ENCODE assay signal across 9 cellular contexts in genomic region chr4:76896731-76897521, GRCh38. TPM values are rescaled to one million over a fixed set of nuclear protein-coding genes. Genes with fewer than 3 reads are reported as not detected.
DNase-seq lines count a peak whose midpoint lies in the region; ATAC-seq and TF ChIP-seq lines count a peak whose summit lies in the region.
"Had no signal": no experiment of that assay in that cellular context is flagged by ENCODE, and none has a peak within 500 bp of the region (broad histone marks: within the 10 kb centered on the region; RNA-seq: fewer than 3 reads in every experiment).

No MANE protein-coding gene starts in this region.

- peaks cover 9% of the 10 kb centered on the region for H3K4me1 Mint-ChIP-seq in T-helper 17 cell

- no peak for TF ChIP-seq CTCF in HEK293 (tag by site-specific recombination; IDR thresholded peaks at IDR 0.05)
- no peak for TF ChIP-seq CTCF in tibial artery (IDR thresholded peaks at IDR 0.05)

- CTCF ChIA-PET in HEK293 (lab: Yijun Ruan, JAX) = interaction anchor here (0.6 to 0.7 kb wide), 2 partner anchors 16 to 108 kb away, joined by 3 to 5 read pairs; no protein-coding TSS in a partner anchor

- H3K27ac ChIP-seq in HEK293 (ENCODE audit: extremely low read depth, low read depth, low read length) (peak overlapping the region; percentile 64; the same call in 1 of the 2 replicates), mesodermal cell (ENCODE audit: low read depth, low read length, severe bottlenecking) (no peak overlapping the region), tibial artery (no peak overlapping the region)

- no peak overlapping the region for H3K27ac Mint-ChIP-seq in T-helper 17 cell

- H3K4me1 ChIP-seq in HEK293 (ENCODE audit: control insufficient read depth, insufficient read depth, low read length) (no peaks in the 10 kb centered on the region; the same call in 1 of the 2 replicates), mesodermal cell (ENCODE audit: control insufficient read depth, insufficient read depth, low read length, poor library complexity, severe bottlenecking) (peaks cover 23% of the 10 kb centered on the region), tibial artery (peaks cover 0 to 33% (median 16%) of the 10 kb centered on the region in 4 donors)

- H3K4me3 ChIP-seq in HEK293 (ENCODE audit: low read depth, low read length) (peak overlapping the region; percentile 37), mesodermal cell (ENCODE audit: extremely low read depth, insufficient read depth, low read length, poor library complexity, severe bottlenecking) (peak overlapping the region; percentile 43), tibial artery (peak overlapping the region; percentile 50 to 66)

- no peaks in the 10 kb centered on the region for H3K36me3 ChIP-seq in HEK293 (ENCODE audit: control insufficient read depth in 2 of 2, insufficient read depth in 1 of 2, low read length in 2 of 2)
- no peaks in the 10 kb centered on the region for H3K36me3 ChIP-seq in mesodermal cell (ENCODE audit: control insufficient read depth, insufficient read depth, low read length)
- no peaks in the 10 kb centered on the region for H3K36me3 ChIP-seq in tibial artery

- peaks cover 27% of the 10 kb centered on the region for H3K27me3 Mint-ChIP-seq in T-helper 17 cell

- 3% methylated on average over 62 to 76 of the region's 76 CpGs for WGBS in mesodermal cell (ENCODE audit: insufficient coverage in 2 of 2), 2 experiments

- ATAC-seq in T-helper 17 cell (peak; percentile 73), GM19467 (IDR thresholded peaks at IDR 0.05; ENCODE audit: unreplicated experiment) (no peak)

- peaks cover 0 to 25% of the 10 kb centered on the region in 2 donors for H3K27me3 ChIP-seq in tibial artery

- H3K36me3 Mint-ChIP-seq in T-helper 17 cell (ENCODE audit: low read depth) = peaks cover 6% of the 10 kb centered on the region

- peak overlapping the region; percentile 63 for H3K4me3 Mint-ChIP-seq in T-helper 17 cell

- intact Hi-C loops in tibial artery (cut with DNase I; ENCODE audit: low total_unique reads) = no loop called here

- DNase-seq in Daoy (ENCODE audit: low read depth) (peak; percentile 7), T-helper 17 cell (peak; percentile 22 to 32 (median 31)), tibial artery (no peak), dedifferentiated amniotic fluid mesenchymal stem cell (ENCODE audit: extremely low spot score) (no peak)
- peak; percentile 12 for DNase-seq in effector CD4-positive, alpha-beta T cell

- POLR2A ChIA-PET in HEK293 (lab: Yijun Ruan, JAX) = interaction anchor here (0.6 to 1.8 kb wide), 7 partner anchors 9 to 208 kb away, joined by 3 to 8 read pairs (median 5); partner anchors contain the start of gene SEPTIN11

- no peaks in the 10 kb centered on the region for H3K9me3 ChIP-seq in HEK293 (ENCODE audit: control insufficient read depth, insufficient read depth, low read depth, low read length)
- no peaks in the 10 kb centered on the region for H3K9me3 ChIP-seq in T-helper 17 cell (ENCODE audit: control insufficient read depth, low read length, poor library complexity, severe bottlenecking)
- H3K9me3 ChIP-seq in mesodermal cell (ENCODE audit: control insufficient read depth, low read length) = no peaks in the 10 kb centered on the region
- no peaks in the 10 kb centered on the region for H3K9me3 ChIP-seq in tibial artery

TF ChIP-seq in HEK293, 187 proteins besides CTCF, POLR2A, EP300 and RAD21:
- TF ChIP-seq ZNF10 (tag by site-specific recombination; IDR thresholded peaks at IDR 0.05) (peak; percentile 17; the same call in 1 of the 2 replicates), ZNF416 (tag by site-specific recombination; IDR thresholded peaks at IDR 0.05) (no peak), ZNF561 (tag by site-specific recombination; IDR thresholded peaks at IDR 0.05; ENCODE audit: borderline replicate concordance) (no peak), ZBTB8A (tag by site-specific recombination; IDR thresholded peaks at IDR 0.05) (peak; percentile 75), GLIS1 (tag by site-specific recombination; IDR thresholded peaks at IDR 0.05) (peak; percentile 20; the same call in 1 of the 2 replicates), ZXDB (tag by site-specific recombination; IDR thresholded peaks at IDR 0.05) (peak; percentile 12; the same call in 1 of the 2 replicates), FEZF1 (tag by site-specific recombination; IDR thresholded peaks at IDR 0.05) (no peak), ZNF600 (tag by site-specific recombination; IDR thresholded peaks at IDR 0.05) (peak; percentile 85), ZNF335 (tag by site-specific recombination; conservative IDR thresholded peaks at IDR 0.05) (peak; percentile 72; the same call in 1 of the 2 replicates), ZBTB6 (tag by site-specific recombination; IDR thresholded peaks at IDR 0.05) (peak; percentile 20; the same call in 1 of the 2 replicates), ZBTB20 (tag by site-specific recombination; IDR thresholded peaks at IDR 0.05) (peak; percentile 82; the same call in 1 of the 2 replicates), ZIC2 (tag by site-specific recombination; IDR thresholded peaks at IDR 0.05) (peak; percentile 84), ZBTB26 (tag by site-specific recombination; optimal IDR thresholded peaks at IDR 0.05) (peak; percentile 63), ZNF23 (tag by site-specific recombination; IDR thresholded peaks at IDR 0.05; ENCODE audit: borderline replicate concordance) (no peak)

RNA-seq across cellular contexts. Expression of gene SOWAHB, which starts 1.0 kb away (rescaled TPM):
- total RNA-seq in Daoy (2014; rRNA removed; shearing (Covaris generic)) = not detected in 2 replicates
- not detected for total RNA-seq in T-helper 17 cell
- 0.41 TPM for polyA plus RNA-seq in mesodermal cell (2013, experiment 1 of 2)
- polyA plus RNA-seq in mesodermal cell (2013, experiment 2 of 2) = 0.35 TPM
- total RNA-seq: SK-MEL-5 had no signal

RNA-seq across cellular contexts. Expression of gene SEPTIN11, which starts 52.6 kb away (rescaled TPM):
- total RNA-seq in Daoy (2014; rRNA removed; shearing (Covaris generic)) = 34.4 and 48.2 TPM in 2 replicates
- 10 to 100 TPM; 21.4 to 40.3 TPM for total RNA-seq in T-helper 17 cell
- polyA plus RNA-seq in mesodermal cell (2013, experiment 1 of 2) = 294 TPM
- polyA plus RNA-seq in mesodermal cell (2013, experiment 2 of 2) = 302 TPM

Comparison
In these comparisons a context has a peak if more than half of its experiments do, and no peak if none do; other contexts are left out.
1. DNase-seq: peak in Daoy (single experiment), T-helper 17 cell (3 of 3) and effector CD4-positive, alpha-beta T cell (single experiment); none in tibial artery (0 of 2) and dedifferentiated amniotic fluid mesenchymal stem cell (single experiment).
2. Peak in every context shown above with its lines, with median percentiles within 50 percentile points of each other: H3K4me3 ChIP-seq.